8 cellular contexts compared by ENCODE assay signal in the genomic region with DNA sequence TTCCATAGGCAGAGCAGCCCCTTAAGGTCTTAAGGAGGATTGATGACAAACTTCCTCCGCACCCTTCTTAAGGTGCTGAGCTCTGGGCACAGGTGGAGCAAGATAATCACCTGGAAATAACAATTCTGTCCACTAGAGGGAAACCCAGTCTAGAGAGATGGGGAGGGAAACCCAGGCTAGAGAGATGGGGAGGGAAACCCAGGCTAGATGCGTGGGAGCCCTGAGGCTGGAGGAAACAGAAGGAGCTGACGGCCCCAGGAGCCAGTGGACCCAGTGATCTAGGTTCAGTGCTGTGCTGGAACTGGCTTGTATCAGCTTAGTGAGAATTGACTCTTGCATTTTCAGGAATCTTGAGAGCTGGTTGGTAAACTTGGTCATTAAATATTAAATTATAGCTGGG. TPM values are rescaled to one million over a fixed set of nuclear protein-coding genes. Genes with fewer than 3 reads are reported as not detected.
DNase-seq lines count a peak whose midpoint lies in the region; ATAC-seq and TF ChIP-seq lines count a peak whose summit lies in the region.

No MANE protein-coding gene starts in this region.

- peaks cover 3% of the 10 kb centered on the region for H3K27me3 Mint-ChIP-seq in activated T-cell treated with anti-CD3 and anti-CD28 coated beads, Interleukin-2, amount 50 U/mL, for 24 hours
- H3K27me3 Mint-ChIP-seq in osteocyte (ENCODE audit: unreplicated experiment), result peaks cover 40% of the 10 kb centered on the region

- peaks cover 2% of the 10 kb centered on the region for H3K4me1 Mint-ChIP-seq in activated T-cell treated with anti-CD3 and anti-CD28 coated beads, Interleukin-2, amount 50 U/mL, for 24 hours (ENCODE audit: low read depth)
- H3K4me1 Mint-ChIP-seq in osteocyte (ENCODE audit: unreplicated experiment), result peaks cover 3% of the 10 kb centered on the region

- no peak overlapping the region for H3K4me3 Mint-ChIP-seq in activated T-cell treated with anti-CD3 and anti-CD28 coated beads, Interleukin-2, amount 50 U/mL, for 24 hours
- H3K4me3 Mint-ChIP-seq in osteocyte (ENCODE audit: unreplicated experiment), result no peak overlapping the region

- H3K9me3 Mint-ChIP-seq in activated T-cell treated with anti-CD3 and anti-CD28 coated beads, Interleukin-2, amount 50 U/mL, for 24 hours, result no peaks in the 10 kb centered on the region
- H3K9me3 Mint-ChIP-seq in osteocyte (ENCODE audit: unreplicated experiment), result no peaks in the 10 kb centered on the region

- DNase-seq in NT2/D1 (ENCODE audit: low read depth, low spot score), result peak; percentile 83
- peak; percentile 59 for DNase-seq in activated T-cell treated with anti-CD3 and anti-CD28 coated beads, Interleukin-2, amount 50 U/mL, for 24 hours
- DNase-seq in fibroblast of villous mesenchyme (ENCODE audit: low read depth), result peak; percentile 68
- no peak for DNase-seq in osteocyte (ENCODE audit: extremely low spot score, unreplicated experiment)
- no peak for DNase-seq in NK-92 treated with Interleukin-12 subunit alpha and Interleukin-12 subunit beta, amount 100 ng/mL, for 24 hours (lab: John Stamatoyannopoulos, UW)

- H3K27me3 ChIP-seq in NT2/D1 (ENCODE audit: insufficient read depth, insufficient read length), result peaks cover 16% of the 10 kb centered on the region

- H3K36me3 ChIP-seq in NT2/D1 (ENCODE audit: insufficient read depth, insufficient read length, low read length), result no peaks in the 10 kb centered on the region

- no peak overlapping the region for H3K4me3 ChIP-seq in NT2/D1 (ENCODE audit: insufficient read length, low read depth)
- no peak overlapping the region for H3K4me3 ChIP-seq in fibroblast of villous mesenchyme (ENCODE audit: low read depth, low read length)

- TF ChIP-seq CTCF in GM12873 (IDR thresholded peaks at IDR 0.05; ENCODE audit: insufficient read depth, low read depth, low read length, missing control alignments), result peak; percentile 76
- TF ChIP-seq CTCF in fibroblast of villous mesenchyme (IDR thresholded peaks at IDR 0.05; ENCODE audit: insufficient read depth, low read depth, low read length), result peak; percentile 70
- TF ChIP-seq CTCF in osteocyte (IDR thresholded peaks at IDR 0.05), result peak; percentile 50

- peaks cover 7% of the 10 kb centered on the region for H3K4me1 ChIP-seq in NT2/D1 (ENCODE audit: insufficient read depth, insufficient read length)

- H3K27ac Mint-ChIP-seq in activated T-cell treated with anti-CD3 and anti-CD28 coated beads, Interleukin-2, amount 50 U/mL, for 24 hours, result no peak overlapping the region
- H3K27ac Mint-ChIP-seq in osteocyte (ENCODE audit: unreplicated experiment), result no peak overlapping the region

- no peaks in the 10 kb centered on the region for H3K36me3 Mint-ChIP-seq in activated T-cell treated with anti-CD3 and anti-CD28 coated beads, Interleukin-2, amount 50 U/mL, for 24 hours (ENCODE audit: low read depth)
- H3K36me3 Mint-ChIP-seq in osteocyte (ENCODE audit: unreplicated experiment), result no peaks in the 10 kb centered on the region

- no peak for TF ChIP-seq EP300 in Ishikawa (IDR thresholded peaks at IDR 0.05; ENCODE audit: borderline replicate concordance)

- no peak for ATAC-seq in GM21515 (IDR thresholded peaks at IDR 0.05; ENCODE audit: unreplicated experiment)

- H3K9ac ChIP-seq in NT2/D1 (ENCODE audit: insufficient read length, low read depth), result no peak overlapping the region

- no peaks in the 10 kb centered on the region for H3K9me3 ChIP-seq in NT2/D1 (ENCODE audit: insufficient read depth, low read length)

- TF ChIP-seq RAD21 in Ishikawa (IDR thresholded peaks at IDR 0.05; ENCODE audit: low read depth), result peak; percentile 98

TF ChIP-seq in Ishikawa, 13 proteins besides CTCF, POLR2A, EP300 and RAD21:
- 0 out of 2 replicates have a peak, but pooled peaks have one; percentile 30 for TF ChIP-seq EGR1 (IDR thresholded peaks at IDR 0.05)
- 0 out of 2 replicates have a peak, but pooled peaks have one; percentile 21 for TF ChIP-seq FOXM1 (IDR thresholded peaks at IDR 0.05; ENCODE audit: borderline replicate concordance, low read depth)
- no peak for TF ChIP-seq TEAD4 (IDR thresholded peaks at IDR 0.05)

RNA-seq across cellular contexts. Expression of a gene that starts 17.8 kb away (rescaled TPM):
- total RNA-seq in fibroblast of villous mesenchyme, result under 0.01 TPM in 1 of 2 replicates, not detected in the other
- 0.21 TPM in 1 of 2 replicates, not detected in the other for total RNA-seq in osteocyte

RNA-seq across cellular contexts. Expression of a gene that starts 35.4 kb away (rescaled TPM):
- 2.6 and 6.0 TPM in 2 replicates for total RNA-seq in fibroblast of villous mesenchyme
- 0.60 and 0.81 TPM in 2 replicates for total RNA-seq in osteocyte

RNA-seq across cellular contexts. Expression of a gene that starts 36.2 kb away (rescaled TPM):
- 19.6 and 23.3 TPM in 2 replicates for total RNA-seq in fibroblast of villous mesenchyme
- 13.5 and 15.8 TPM in 2 replicates for total RNA-seq in osteocyte

Comparison
In these comparisons a context has a peak if more than half of its experiments do, and no peak if none do; other contexts are left out.
1. DNase-seq: peak in NT2/D1 (single experiment), activated T-cell treated with anti-CD3 and anti-CD28 coated beads, Interleukin-2, amount 50 U/mL, for 24 hours (single experiment) and fibroblast of villous mesenchyme (single experiment); none in osteocyte (single experiment) and NK-92 treated with Interleukin-12 subunit alpha and Interleukin-12 subunit beta, amount 100 ng/mL, for 24 hours (single experiment).
2. Peak in every context shown above with its lines, with median percentiles within 50 percentile points of each other: CTCF ChIP-seq.